Comparison of ENCODE assay signal across 8 cellular contexts in the genomic region with DNA sequence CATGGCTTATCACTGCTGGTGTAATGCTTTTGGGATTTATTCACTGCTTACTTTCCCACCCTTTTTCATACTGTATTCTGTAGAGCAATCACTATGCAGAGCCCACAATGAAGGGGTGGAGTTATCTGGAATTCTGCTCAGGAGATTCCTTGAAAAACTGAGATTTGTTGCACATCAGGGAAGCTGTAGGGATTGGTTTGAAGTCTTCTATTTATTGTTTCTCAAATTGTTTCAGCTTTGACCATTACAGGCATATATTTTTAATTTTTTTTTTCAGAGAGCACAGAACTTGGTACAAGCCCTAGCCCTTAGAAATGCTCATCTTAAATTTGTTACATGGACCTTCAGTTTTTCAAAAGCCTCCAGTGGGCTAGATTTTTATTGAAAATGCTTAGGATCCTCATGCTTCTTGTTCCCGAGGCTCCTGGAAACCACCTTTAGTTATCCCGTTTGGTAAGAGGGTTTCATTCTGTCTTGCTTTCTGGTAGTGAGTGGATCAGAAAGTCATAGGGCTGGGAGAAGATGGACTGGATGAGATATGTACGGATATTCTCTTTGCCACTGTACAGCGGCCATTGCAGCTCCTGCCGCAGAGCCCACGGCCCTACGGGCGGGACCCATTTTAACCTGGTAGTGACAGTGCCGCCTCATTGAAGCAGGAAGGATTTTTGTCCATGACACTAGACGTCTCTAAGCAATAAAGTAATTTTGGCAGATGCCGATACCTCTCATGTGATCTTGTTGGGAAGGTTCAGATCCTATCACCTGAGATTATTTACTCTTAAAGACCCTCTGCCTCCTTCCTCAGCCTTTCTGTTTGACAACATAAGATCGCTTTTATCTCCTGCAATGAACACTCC. TPM values are rescaled to one million over a fixed set of nuclear protein-coding genes. Genes with fewer than 3 reads are reported as not detected.
DNase-seq lines count a peak whose midpoint lies in the region; ATAC-seq, FAIRE-seq and TF ChIP-seq lines count a peak whose summit lies in the region.

No MANE protein-coding gene starts in this region.

- H3K4me3 ChIP-seq in BE2C (ENCODE audit: low read depth, low read length) (peak overlapping the region; percentile 91), H1 (ENCODE audit: extremely low read depth in 1 of 4, insufficient read depth in 2 of 4, low read depth in 3 of 4, low read length in 4 of 4) (peak overlapping the region; percentile 75 to 99 (median 96))

- H3K27ac Mint-ChIP-seq in H9 = no peak overlapping the region
- no peak overlapping the region for H3K27ac Mint-ChIP-seq in neural crest cell (ENCODE audit: unreplicated experiment)

- no peak overlapping the region for H3K14ac ChIP-seq in H9 (ENCODE audit: insufficient read depth, low read length)
- no peak overlapping the region for H3K14ac ChIP-seq in H1 (ENCODE audit: insufficient read length)

- H2BK5ac ChIP-seq in H9 (ENCODE audit: insufficient read length, low read length) = no peak overlapping the region
- H2BK5ac ChIP-seq in H1 (ENCODE audit: low read depth, low read length) = no peak overlapping the region

- H3K79me1 ChIP-seq in H9 (ENCODE audit: insufficient read depth, low read depth, low read length, poor library complexity, severe bottlenecking) (no peaks in the 10 kb centered on the region), H1 (ENCODE audit: low read depth, low read length) (no peaks in the 10 kb centered on the region)

- H3K4me3 Mint-ChIP-seq in H9 (peak overlapping the region; percentile 84 to 95), neural crest cell (peak overlapping the region; percentile 89)

- H4K5ac ChIP-seq in H9 (ENCODE audit: insufficient read length, low read depth, low read length) = no peak overlapping the region
- no peak overlapping the region for H4K5ac ChIP-seq in H1 (ENCODE audit: insufficient read length, low read depth, low read length)

- no peak for TF ChIP-seq EP300 in H1 (IDR thresholded peaks at IDR 0.05; ENCODE audit: borderline replicate concordance in 1 of 2, low read depth in 2 of 2, low read length in 2 of 2)

- H3K9ac ChIP-seq in H9 (ENCODE audit: extremely low read depth, insufficient read length, low read length) (no peak overlapping the region), H1 (replicated peaks in 1 of 4; ENCODE audit: extremely low read depth in 1 of 4, low read depth in 3 of 4, low read length in 3 of 4) (no peak overlapping the region; a peak in 1 of 7 replicates)

- H3K9me3 ChIP-seq in BE2C = no peaks in the 10 kb centered on the region
- H3K9me3 ChIP-seq in H9 (ENCODE audit: control insufficient read depth, low read depth, low read length) = no peaks in the 10 kb centered on the region
- H3K9me3 ChIP-seq in H1 (ENCODE audit: insufficient read depth in 2 of 2, low read depth in 1 of 2, low read length in 1 of 2) = no peaks in the 10 kb centered on the region

- H2AK5ac ChIP-seq in H9 (ENCODE audit: insufficient read length, low read length) (no peak overlapping the region), H1 (ENCODE audit: low read depth, low read length) (no peak overlapping the region)

- no peak overlapping the region for H3T11ph ChIP-seq in H9 (ENCODE audit: low read length)

- peaks cover 40% of the 10 kb centered on the region for H3K27me3 ChIP-seq in BE2C
- H3K27me3 ChIP-seq in H9 (ENCODE audit: insufficient read depth, low read length) = no peaks in the 10 kb centered on the region
- H3K27me3 ChIP-seq in H1 (replicated peaks in 1 of 4; ENCODE audit: control insufficient read depth in 3 of 4, extremely low read depth in 1 of 4, insufficient read depth in 3 of 4, low read length in 3 of 4) = peaks cover 3 to 8% (median 7%) of the 10 kb centered on the region in 4 experiments; a peak in 6 of 7 replicates

- H3K23ac ChIP-seq in H9 (ENCODE audit: insufficient read length, low read depth, low read length) (no peak overlapping the region), H1 (ENCODE audit: insufficient read length) (no peak overlapping the region)

- CTCF ChIA-PET in H1 (lab: Charles Lee; ENCODE audit: partially characterized antibody) = interaction anchor here (0.5 to 5.0 kb wide), 42 partner anchors 9 to 1331 kb away, joined by 3 to 45 read pairs (median 4); a partner anchor contains a TSS

- H4K8ac ChIP-seq in H9 (replicated peaks; ENCODE audit: insufficient read length, low read depth, low read length) (no peak overlapping the region), H1 (ENCODE audit: extremely low read depth, insufficient read depth, low read length) (no peak overlapping the region)

- H3K79me2 ChIP-seq in H9 (ENCODE audit: insufficient read depth, low read length) (no peaks in the 10 kb centered on the region), H1 (ENCODE audit: control insufficient read depth in 1 of 2, insufficient read depth in 2 of 2, low read length in 2 of 2) (no peaks in the 10 kb centered on the region)

- H2BK12ac ChIP-seq in H9 (ENCODE audit: insufficient read length, low read depth, low read length) (no peak overlapping the region), H1 (ENCODE audit: low read depth, low read length) (no peak overlapping the region)

- H3K4me1 Mint-ChIP-seq in H9 (peaks cover 6 to 10% of the 10 kb centered on the region in 2 experiments; a peak in 3 of 4 replicates), neural crest cell (peaks cover 11% of the 10 kb centered on the region)

- H2BK120ac ChIP-seq in H9 (ENCODE audit: low read depth, low read length, poor library complexity, severe bottlenecking) = no peak overlapping the region
- no peak overlapping the region for H2BK120ac ChIP-seq in H1 (replicated peaks; ENCODE audit: low read depth, low read length)

- H3K36me3 Mint-ChIP-seq in H9 (ENCODE audit: insufficient read depth in 1 of 3, low read depth in 3 of 3) = no peaks in the 10 kb centered on the region; a peak in 1 of 7 replicates
- no peaks in the 10 kb centered on the region for H3K36me3 Mint-ChIP-seq in neural crest cell (ENCODE audit: low read depth)

- WGBS in H9 (ENCODE audit: extremely low coverage, insufficient read length, low lambda C conversion rate) = no CpG with 5 or more reads among the region's 12 CpGs
- WGBS in H1 (ENCODE audit: extremely low coverage in 1 of 2, insufficient coverage in 1 of 2, insufficient read length in 1 of 2, insufficient replicate concordance in 2 of 2, low coverage in 1 of 2, low lambda C conversion rate in 2 of 2, missing lambda C conversion rate in 1 of 2), 2 experiments = 73% methylated on average over 12 of the region's 12 CpGs; no CpG with 5 or more reads in 1 of the 2 experiments

- H2AFZ ChIP-seq in H9 (ENCODE audit: low read length) (no peak overlapping the region), H1 (ENCODE audit: low read length) (peak overlapping the region; percentile 99)

- no peak for TF ChIP-seq POLR2A in H1 (IDR thresholded peaks at IDR 0.05; ENCODE audit: control extremely low read depth in 1 of 2, low read depth in 2 of 2, low read length in 2 of 2)

- no peak overlapping the region for H3K18ac ChIP-seq in H9 (ENCODE audit: insufficient read length, low read depth, low read length)
- no peak overlapping the region for H3K18ac ChIP-seq in H1 (ENCODE audit: extremely low read depth, low read length)

- no peak for FAIRE-seq in H1 (lab: Jason Lieb, UNC)

- no peak for TF ChIP-seq RAD21 in H1 (IDR thresholded peaks at IDR 0.05 in 1 of 2, conservative IDR thresholded peaks at IDR 0.05 in 1 of 2; ENCODE audit: low read depth in 2 of 2, low read length in 2 of 2)

- H3K4me2 ChIP-seq in H9 (ENCODE audit: insufficient read depth, insufficient read length, low read length) (peak overlapping the region; percentile 47), H1 (ENCODE audit: insufficient read depth in 1 of 2, low read depth in 2 of 2, low read length in 2 of 2) (peak overlapping the region; percentile 8 to 57)

- POLR2A ChIA-PET in H1 (lab: Charles Lee; ENCODE audit: partially characterized antibody) = interaction anchor here (0.6 to 2.0 kb wide), 5 partner anchors 11 to 296 kb away, joined by 3 to 8 read pairs (median 5); a partner anchor contains a TSS

- H3K27me3 Mint-ChIP-seq in H9 (ENCODE audit: low read depth) (peaks cover 24% of the 10 kb centered on the region), neural crest cell (ENCODE audit: low read depth) (peaks cover 45% of the 10 kb centered on the region)

- TF ChIP-seq CTCF in BE2C (IDR thresholded peaks at IDR 0.05; ENCODE audit: low read depth, low read length) (no peak), H9 (conservative IDR thresholded peaks at IDR 0.05) (no peak), H1 (IDR thresholded peaks at IDR 0.05; ENCODE audit: control extremely low read depth in 1 of 3, insufficient read depth in 1 of 3, low read depth in 1 of 3, low read length in 3 of 3) (no peak), neural crest cell (conservative IDR thresholded peaks at IDR 0.05) (no peak), omental fat pad (IDR thresholded peaks at IDR 0.05) (no peak)

- H3K27ac ChIP-seq in H9 (ENCODE audit: insufficient read length, low read depth, low read length) (no peak overlapping the region), H1 (ENCODE audit: low read depth, low read length) (no peak overlapping the region)

- H4K91ac ChIP-seq in H9 (ENCODE audit: insufficient read length, low read depth, low read length) (no peak overlapping the region), H1 (replicated peaks; ENCODE audit: insufficient read length, low read length) (no peak overlapping the region)

- no peak overlapping the region for H2BK15ac ChIP-seq in H9 (ENCODE audit: low read depth, low read length)
- H2BK15ac ChIP-seq in H1 (ENCODE audit: low read length) = no peak overlapping the region

- H3K23me2 ChIP-seq in H9 (ENCODE audit: insufficient read length, low read depth, low read length, poor library complexity, severe bottlenecking) (no peaks in the 10 kb centered on the region), H1 (ENCODE audit: low read depth, low read length) (peaks cover 5% of the 10 kb centered on the region; the same call in 1 of the 2 replicates)

- H2BK20ac ChIP-seq in H9 (ENCODE audit: low read depth, low read length, poor library complexity, severe bottlenecking) (no peak overlapping the region), H1 (ENCODE audit: low read length) (no peak overlapping the region)

- H3K56ac ChIP-seq in H9 (ENCODE audit: insufficient read length, low read depth, low read length) = no peak overlapping the region
- H3K56ac ChIP-seq in H1 (replicated peaks; ENCODE audit: insufficient read length, low read depth, low read length) = no peak overlapping the region

- H4K20me1 ChIP-seq in H9 (ENCODE audit: control insufficient read depth, insufficient read depth, insufficient read length) = no peaks in the 10 kb centered on the region
- no peaks in the 10 kb centered on the region for H4K20me1 ChIP-seq in H1 (replicated peaks in 1 of 2; ENCODE audit: control insufficient read depth in 1 of 2, insufficient read depth in 2 of 2, low read length in 2 of 2)

- H3K9me3 Mint-ChIP-seq in H9 = no peaks in the 10 kb centered on the region; a peak in 1 of 5 replicates
- no peaks in the 10 kb centered on the region for H3K9me3 Mint-ChIP-seq in neural crest cell

- ATAC-seq in omental fat pad (ENCODE audit: low FRiP score) (no peak), HG02798 (IDR thresholded peaks at IDR 0.05; ENCODE audit: poor library complexity, unreplicated experiment) (no peak)

- DNase-seq in BE2C (peak; percentile 33), H9 (no peak), SHP77 (lab: John Stamatoyannopoulos, UW) (peak; percentile 30 to 38), H1 (ENCODE audit: low read depth in 1 of 2, low spot score in 2 of 2) (no peak), neural crest cell (ENCODE audit: low read depth, low spot score) (no peak), omental fat pad (ENCODE audit: low spot score) (no peak), NCI-H2107 treated with DMSO at 0.1 percent for 48 hours (lab: John Stamatoyannopoulos, UW; ENCODE audit: unreplicated experiment) (no peak)

- H3K4me1 ChIP-seq in BE2C (no peaks in the 10 kb centered on the region; the same call in 1 of the 2 replicates), H9 (ENCODE audit: insufficient read depth, low read length) (no peaks in the 10 kb centered on the region), H1 (replicated peaks in 1 of 4; ENCODE audit: control insufficient read depth in 3 of 4, insufficient read depth in 4 of 4, low read length in 3 of 4) (no peaks in the 10 kb centered on the region)

- H3K4ac ChIP-seq in H9 (ENCODE audit: low read depth, low read length) (no peak overlapping the region), H1 (replicated peaks; ENCODE audit: insufficient read length, low read depth, low read length) (no peak overlapping the region)

- H3K36me3 ChIP-seq in BE2C (no peaks in the 10 kb centered on the region), H1 (ENCODE audit: control insufficient read depth in 2 of 4, insufficient read depth in 4 of 4, low read length in 3 of 4) (no peaks in the 10 kb centered on the region)

RNA-seq across cellular contexts. Expression of a gene that starts 45.3 kb away (rescaled TPM):
- polyA plus RNA-seq in BE2C (2012; ENCODE audit: insufficient read depth, insufficient read length, low read depth) = 3.7 TPM
- total RNA-seq in H9 (2021) (6.3 and 6.5 TPM in 2 replicates), neural crest cell (15.7 and 16.7 TPM in 2 replicates), omental fat pad (1 to 10 TPM; 2.5 to 9.3 (median 5.5) TPM)
- total RNA-seq in H1 (2021; fragmentation: NEBNext Ultra II Directional; extraction: Animal tissue kit (Norgen Biotek cat#: 25700)) = 11.7 and 12.3 TPM in 2 replicates
- 1.1 and 1.9 TPM in 2 replicates for polyA plus RNA-seq in H1 (2011; rRNA removed)
- 2.4 TPM for polyA plus RNA-seq in H1 (2011; cell fraction: cytosol; rRNA removed)
- 1.1 TPM for polyA plus RNA-seq in H1 (2011; cell fraction: nucleus; rRNA removed)
- polyA plus RNA-seq in H1 (2012, experiment 1 of 2) = 3.1 to 5.6 TPM (median 3.5 TPM) in 4 replicates
- polyA plus RNA-seq in H1 (2012, experiment 2 of 2) = 0.35 TPM
- 8.5 TPM for polyA plus RNA-seq in H1 (2013, experiment 1 of 2)
- 8.1 TPM for polyA plus RNA-seq in H1 (2013, experiment 2 of 2)
- 6.3 and 7.7 TPM in 2 replicates for polyA minus RNA-seq in H1 (2011; rRNA and poly(A)+ RNA removed)
- 5.1 TPM for polyA minus RNA-seq in H1 (2011; cell fraction: cytosol; rRNA and poly(A)+ RNA removed)
- polyA minus RNA-seq in H1 (2011; cell fraction: nucleus; rRNA and poly(A)+ RNA removed) = 11.6 TPM

Comparison
In these comparisons a context has a peak if more than half of its experiments do, and no peak if none do; other contexts are left out.
1. DNase-seq: peak in BE2C (single experiment) and SHP77 (2 of 2); none in H9 (single experiment), H1 (0 of 2), neural crest cell (single experiment), omental fat pad (single experiment) and NCI-H2107 treated with DMSO at 0.1 percent for 48 hours (single experiment).